Comparison of ENCODE assay signal across 25 cellular contexts in the genomic region with DNA sequence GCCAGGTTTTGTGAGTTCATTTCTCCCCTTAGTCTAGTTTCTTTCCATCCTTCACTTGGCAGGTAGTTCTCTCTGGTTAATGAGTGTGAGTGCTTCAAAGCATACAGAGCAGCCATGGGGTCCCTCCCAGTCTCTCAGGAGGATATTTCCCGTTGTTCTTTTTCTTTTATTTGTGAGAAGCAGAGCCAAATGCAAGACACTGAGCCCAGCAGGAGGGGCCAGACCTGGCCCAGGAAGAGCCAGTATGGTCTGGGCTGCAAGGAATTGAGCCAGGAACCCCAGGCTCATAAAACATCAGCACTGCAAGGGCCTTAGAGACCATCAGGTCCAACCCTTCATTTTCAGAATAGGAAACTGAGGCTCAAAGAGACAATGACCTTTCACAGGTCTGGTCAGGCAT. TPM values are rescaled to one million over a fixed set of nuclear protein-coding genes. Genes with fewer than 3 reads are reported as not detected.
"Had no signal": no experiment of that assay in that cellular context is flagged by ENCODE, and none has a peak within 500 bp of the region (broad histone marks: within the 10 kb centered on the region; RNA-seq: fewer than 3 reads in every experiment).

No MANE protein-coding gene starts in this region.

- H3K27me3 Mint-ChIP-seq: dendritic cell treated with granulocyte-macrophage colony-stimulating factor and Interleukin-4, amounts not matched to agents 40 ng/mL and 50 ng/mL, for 4 days; type B pancreatic cell had no signal

- H3K9me3 Mint-ChIP-seq: dendritic cell treated with granulocyte-macrophage colony-stimulating factor and Interleukin-4, amounts not matched to agents 40 ng/mL and 50 ng/mL, for 4 days; stimulated activated effector memory CD8-positive, alpha-beta T cell treated with anti-CD3 and anti-CD28 coated beads, Interleukin-12 subunit alpha, Interleukin-12 subunit beta, amount 100 ng/mL, for 72 hours; type B pancreatic cell had no signal

- H3K27ac Mint-ChIP-seq: dendritic cell treated with granulocyte-macrophage colony-stimulating factor and Interleukin-4, amounts not matched to agents 40 ng/mL and 50 ng/mL, for 4 days; naive thymus-derived CD8-positive, alpha-beta T cell; stimulated activated effector memory CD8-positive, alpha-beta T cell treated with anti-CD3 and anti-CD28 coated beads, Interleukin-12 subunit alpha, Interleukin-12 subunit beta, amount 100 ng/mL, for 72 hours; type B pancreatic cell had no signal

- H3K36me3 ChIP-seq: esophagus muscularis mucosa, gastroesophageal sphincter, heart left ventricle, lower lobe of right lung, ovary, sigmoid colon, stomach, thyroid gland had no signal

- H3K4me1 Mint-ChIP-seq: naive thymus-derived CD8-positive, alpha-beta T cell; stimulated activated effector memory CD8-positive, alpha-beta T cell treated with anti-CD3 and anti-CD28 coated beads, Interleukin-12 subunit alpha, Interleukin-12 subunit beta, amount 100 ng/mL, for 72 hours had no signal

- H3K4me3 ChIP-seq: esophagus muscularis mucosa, gastroesophageal sphincter, heart left ventricle, hepatocyte, lower lobe of right lung, ovary, psoas muscle, sigmoid colon, stomach, thyroid gland had no signal

- ATAC-seq: foreskin keratinocyte; gastroesophageal sphincter; heart left ventricle; left ventricle myocardium superior; lower lobe of right lung; naive thymus-derived CD8-positive, alpha-beta T cell; right cardiac atrium; stimulated activated effector memory CD8-positive, alpha-beta T cell treated with anti-CD3 and anti-CD28 coated beads, Interleukin-12 subunit alpha, Interleukin-12 subunit beta, amount 100 ng/mL, for 72 hours had no signal

- H3K27ac ChIP-seq: esophagus muscularis mucosa, foreskin keratinocyte, gastroesophageal sphincter, heart left ventricle, hepatocyte, lower lobe of right lung, ovary, psoas muscle, sigmoid colon, stomach, thyroid gland had no signal

- H3K9me3 ChIP-seq: esophagus muscularis mucosa, gastroesophageal sphincter, heart left ventricle, lower lobe of right lung, ovary, psoas muscle, sigmoid colon, stomach, thyroid gland had no signal

- H3K27me3 ChIP-seq: esophagus muscularis mucosa, foreskin keratinocyte, gastroesophageal sphincter, heart left ventricle, hepatocyte, ovary, sigmoid colon, stomach, thyroid gland had no signal

- DNase-seq: effector CD8-positive, alpha-beta T cell; foreskin keratinocyte; heart left ventricle; left ventricle myocardium superior; lower lobe of right lung; naive thymus-derived CD8-positive, alpha-beta T cell; occipital lobe; ovary; posterior cingulate gyrus; psoas muscle; right cardiac atrium; sigmoid colon; stimulated activated CD4-positive, alpha-beta T cell treated with anti-CD3 and anti-CD28 coated beads, Interleukin-2, amount 100 ng/mL, for 24 hours; stimulated activated CD4-positive, alpha-beta T cell treated with anti-CD3 and anti-CD28 coated beads, Interleukin-4, amount 100 ng/mL, for 24 hours; stimulated activated naive CD4-positive, alpha-beta T cell treated with Interleukin-2 at 50 U/mL for 16 hours; stomach; thyroid gland had no signal

- H3K36me3 Mint-ChIP-seq: naive thymus-derived CD8-positive, alpha-beta T cell; stimulated activated effector memory CD8-positive, alpha-beta T cell treated with anti-CD3 and anti-CD28 coated beads, Interleukin-12 subunit alpha, Interleukin-12 subunit beta, amount 100 ng/mL, for 72 hours; type B pancreatic cell had no signal

- H3K4me3 Mint-ChIP-seq: dendritic cell treated with granulocyte-macrophage colony-stimulating factor and Interleukin-4, amounts not matched to agents 40 ng/mL and 50 ng/mL, for 4 days; naive thymus-derived CD8-positive, alpha-beta T cell; stimulated activated effector memory CD8-positive, alpha-beta T cell treated with anti-CD3 and anti-CD28 coated beads, Interleukin-12 subunit alpha, Interleukin-12 subunit beta, amount 100 ng/mL, for 72 hours; type B pancreatic cell had no signal

- H3K4me2 ChIP-seq: hepatocyte had no signal

- FAIRE-seq: endothelial cell of umbilical vein, keratinocyte had no signal

- H3K4me1 ChIP-seq: esophagus muscularis mucosa, foreskin keratinocyte, gastroesophageal sphincter, lower lobe of right lung, sigmoid colon, thyroid gland had no signal

RNA-seq across cellular contexts. Expression of gene PLCE1, which starts 52.4 kb away (rescaled TPM):
- total RNA-seq: naive thymus-derived CD8-positive, alpha-beta T cell had no signal
